Comparison of ENCODE assay signal across 1 cellular context in the genomic region with DNA sequence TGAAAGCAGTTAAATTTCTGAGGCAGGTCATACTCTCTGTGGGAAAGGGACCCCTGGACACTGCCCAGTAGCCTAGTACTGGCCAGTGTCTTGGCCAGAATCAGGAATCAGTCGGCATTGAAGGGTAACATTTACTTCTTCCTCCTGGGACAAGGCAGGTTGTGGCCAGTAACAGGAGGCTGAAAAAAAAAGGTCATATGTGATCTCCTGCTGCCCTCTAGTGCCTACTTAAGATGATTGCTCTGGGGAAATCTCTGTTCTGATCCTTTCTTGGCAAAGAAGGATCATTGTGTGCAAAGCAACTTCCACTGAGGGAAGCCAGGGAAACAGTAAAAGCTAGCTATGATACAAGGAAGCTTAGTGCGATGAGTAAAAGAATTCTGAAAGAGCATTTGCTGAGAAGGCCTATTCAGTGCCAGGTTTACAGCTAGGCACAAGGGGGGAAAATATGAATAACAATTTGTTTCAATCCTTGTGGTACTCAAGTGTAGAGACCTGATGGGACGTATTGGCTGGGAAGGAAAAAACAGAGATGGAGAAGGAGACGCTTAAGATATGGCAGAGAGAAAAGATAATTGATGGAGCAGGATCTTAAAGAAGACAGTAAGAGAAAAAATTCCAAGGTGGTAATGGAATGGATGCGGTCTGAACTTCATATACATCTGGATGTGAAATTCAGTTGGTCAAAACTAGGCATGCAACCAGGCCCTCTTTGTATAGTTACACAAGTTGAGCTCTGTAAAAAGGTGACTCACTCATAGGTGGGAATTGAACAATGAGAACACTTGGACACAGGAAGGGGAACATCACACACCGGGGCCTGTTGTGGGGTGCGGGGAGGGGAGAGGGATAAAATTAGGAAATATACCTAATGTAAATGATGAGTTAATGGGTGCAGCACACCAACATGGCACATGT.
TF ChIP-seq lines count a peak whose summit lies in the region.

No MANE protein-coding gene starts in this region.

TF ChIP-seq in K562, 482 proteins besides CTCF, POLR2A, EP300 and RAD21 (continued from another document):
- TF ChIP-seq ZNF133 (CRISPR knock-in tag; IDR thresholded peaks at IDR 0.05) = no peak
- TF ChIP-seq NFYB (IDR thresholded peaks at IDR 0.05; ENCODE audit: extremely low read depth, insufficient read length) = no peak
- TF ChIP-seq, protein P1, sequence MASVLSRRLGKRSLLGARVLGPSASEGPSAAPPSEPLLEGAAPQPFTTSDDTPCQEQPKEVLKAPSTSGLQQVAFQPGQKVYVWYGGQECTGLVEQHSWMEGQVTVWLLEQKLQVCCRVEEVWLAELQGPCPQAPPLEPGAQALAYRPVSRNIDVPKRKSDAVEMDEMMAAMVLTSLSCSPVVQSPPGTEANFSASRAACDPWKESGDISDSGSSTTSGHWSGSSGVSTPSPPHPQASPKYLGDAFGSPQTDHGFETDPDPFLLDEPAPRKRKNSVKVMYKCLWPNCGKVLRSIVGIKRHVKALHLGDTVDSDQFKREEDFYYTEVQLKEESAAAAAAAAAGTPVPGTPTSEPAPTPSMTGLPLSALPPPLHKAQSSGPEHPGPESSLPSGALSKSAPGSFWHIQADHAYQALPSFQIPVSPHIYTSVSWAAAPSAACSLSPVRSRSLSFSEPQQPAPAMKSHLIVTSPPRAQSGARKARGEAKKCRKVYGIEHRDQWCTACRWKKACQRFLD (CRISPR knock-in tag; IDR thresholded peaks at IDR 0.05) = no peak
- 0 out of 2 replicates have a peak, but pooled peaks have one; percentile 34 for TF ChIP-seq ZNF384 (IDR thresholded peaks at IDR 0.05; ENCODE audit: low read depth, low read length)
- no peak for TF ChIP-seq JUN (IDR thresholded peaks at IDR 0.05; ENCODE audit: borderline replicate concordance, low read depth, low read length)
- no peak for TF ChIP-seq JUN (CRISPR knock-in tag; IDR thresholded peaks at IDR 0.05; ENCODE audit: borderline replicate concordance)
- TF ChIP-seq BCOR (IDR thresholded peaks at IDR 0.05) = no peak
- TF ChIP-seq NFXL1 (CRISPR knock-in tag; IDR thresholded peaks at IDR 0.05) = no peak
- no peak for TF ChIP-seq ZKSCAN8 (CRISPR knock-in tag; IDR thresholded peaks at IDR 0.05)
- TF ChIP-seq, protein P2, sequence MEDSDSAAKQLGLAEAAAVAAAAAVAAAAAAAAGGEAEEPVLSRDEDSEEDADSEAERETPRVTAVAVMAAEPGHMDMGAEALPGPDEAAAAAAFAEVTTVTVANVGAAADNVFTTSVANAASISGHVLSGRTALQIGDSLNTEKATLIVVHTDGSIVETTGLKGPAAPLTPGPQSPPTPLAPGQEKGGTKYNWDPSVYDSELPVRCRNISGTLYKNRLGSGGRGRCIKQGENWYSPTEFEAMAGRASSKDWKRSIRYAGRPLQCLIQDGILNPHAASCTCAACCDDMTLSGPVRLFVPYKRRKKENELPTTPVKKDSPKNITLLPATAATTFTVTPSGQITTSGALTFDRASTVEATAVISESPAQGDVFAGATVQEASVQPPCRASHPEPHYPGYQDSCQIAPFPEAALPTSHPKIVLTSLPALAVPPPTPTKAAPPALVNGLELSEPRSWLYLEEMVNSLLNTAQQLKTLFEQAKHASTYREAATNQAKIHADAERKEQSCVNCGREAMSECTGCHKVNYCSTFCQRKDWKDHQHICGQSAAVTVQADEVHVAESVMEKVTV (CRISPR knock-in tag; IDR thresholded peaks at IDR 0.05) = peak; percentile 72
- no peak for TF ChIP-seq RBM25 (IDR thresholded peaks at IDR 0.05; ENCODE audit: low read depth, low read length, severe bottlenecking)
- no peak for TF ChIP-seq ZFP36 (IDR thresholded peaks at IDR 0.05; ENCODE audit: low read depth, low read length, partially characterized antibody)
- no peak for TF ChIP-seq KDM1A (IDR thresholded peaks at IDR 0.05)
- TF ChIP-seq ZNF140 (CRISPR knock-in tag; IDR thresholded peaks at IDR 0.05) = no peak
- no peak for TF ChIP-seq MED1 (CRISPR knock-in tag; IDR thresholded peaks at IDR 0.05; ENCODE audit: borderline replicate concordance)
